ENCODE assay signal across 16 cellular contexts in genomic region chr22:20216863-20217499, GRCh38. TPM values are rescaled to one million over a fixed set of nuclear protein-coding genes. Genes with fewer than 3 reads are reported as not detected.
A peak's percentile ranks its signal among the peaks of the same experiment; 100 is the strongest.
DNase-seq lines count a peak whose midpoint lies in the region; ATAC-seq and TF ChIP-seq lines count a peak whose summit lies in the region.
"Had no signal": no experiment of that assay in that cellular context is flagged by ENCODE, and none has a peak within 500 bp of the region (broad histone marks: within the 10 kb centered on the region; RNA-seq: fewer than 3 reads in every experiment).

No MANE protein-coding gene starts in this region.

- H3K9me3 ChIP-seq in upper lobe of left lung (no peaks in the 10 kb centered on the region), breast epithelium (no peaks in the 10 kb centered on the region)
- H3K9me3 ChIP-seq: BE2C, SK-N-SH had no signal

- H3K36me3 ChIP-seq in upper lobe of left lung (no peaks in the 10 kb centered on the region), breast epithelium (no peaks in the 10 kb centered on the region)
- H3K36me3 ChIP-seq: BE2C had no signal

- no peak for TF ChIP-seq EP300 in upper lobe of left lung (IDR thresholded peaks at IDR 0.05)

- ATAC-seq in left lobe of liver (peak; percentile 10), upper lobe of left lung (ENCODE audit: low FRiP score in 2 of 2) (peak in 1 of 2 donors; percentile 4)
- ATAC-seq: CD8-positive, alpha-beta T cell had no signal

- DNase-seq in COLO668 (lab: John Stamatoyannopoulos, UW; ENCODE audit: unreplicated experiment) (peak; percentile 36), NCI-H69 (lab: John Stamatoyannopoulos, UW) (peak; percentile 38), left lobe of liver (ENCODE audit: low spot score) (no peak), upper lobe of left lung (peak; percentile 42 to 58), breast epithelium (ENCODE audit: low spot score in 2 of 2) (no peak), NCI-H1436 (lab: John Stamatoyannopoulos, UW) (no peak), NCI-H82 treated with DMSO at 0.1 percent for 48 hours (lab: John Stamatoyannopoulos, UW; ENCODE audit: unreplicated experiment) (no peak)
- DNase-seq: BE2C; CD8-positive, alpha-beta T cell; DMS79; NCI-H1436 treated with DMSO at 0.1 percent for 48 hours; NCI-H2081; NCI-H446 treated with DMSO at 0.1 percent for 48 hours; SHP77; SK-N-SH had no signal

- 74 to 85% methylated on average over 12 of the region's 12 CpGs for WGBS in upper lobe of left lung, 2 donors

- no peak overlapping the region for H3K4me3 ChIP-seq in upper lobe of left lung
- no peak overlapping the region for H3K4me3 ChIP-seq in breast epithelium

- H3K4me1 ChIP-seq in upper lobe of left lung: peaks cover 0 to 18% (median 10%) of the 10 kb centered on the region in 4 donors
- no peaks in the 10 kb centered on the region for H3K4me1 ChIP-seq in breast epithelium

- H3K27me3 ChIP-seq in upper lobe of left lung (no peaks in the 10 kb centered on the region), breast epithelium (no peaks in the 10 kb centered on the region)
- H3K27me3 ChIP-seq: BE2C had no signal

- no peak for TF ChIP-seq CTCF in upper lobe of left lung (IDR thresholded peaks at IDR 0.05)
- no peak for TF ChIP-seq CTCF in breast epithelium (IDR thresholded peaks at IDR 0.05)

- TF ChIP-seq POLR2A in upper lobe of left lung (IDR thresholded peaks at IDR 0.05) (no peak), breast epithelium (IDR thresholded peaks at IDR 0.05) (no peak)

- H3K27ac ChIP-seq in upper lobe of left lung (peak overlapping the region in 1 of 4 donors; percentile 39), breast epithelium (no peak overlapping the region)

- intact Hi-C loops in breast epithelium (cut with DNase I; ENCODE audit: low total_unique reads): no loop called here

RNA-seq across cellular contexts. Expression of gene RTN4R, which starts 51.1 kb away (rescaled TPM):
- total RNA-seq in left lobe of liver: 10.9 TPM
- total RNA-seq in upper lobe of left lung: 10 to 100 TPM in 2 of 6 donors, 1 to 10 TPM in 4; 2.6 to 13.0 (median 9.0) TPM
- 1 to 10 TPM in 2 of 3 donors, under 1 TPM in 1; 0.48 to 2.0 (median 1.9) TPM for total RNA-seq in breast epithelium
- total RNA-seq: OCI-LY7 had no signal

Comparison
In these comparisons a context has a peak if more than half of its experiments do, and no peak if none do; other contexts are left out.
1. DNase-seq: peak in COLO668 (single experiment), NCI-H69 (single experiment) and upper lobe of left lung (2 of 2); none in left lobe of liver (single experiment), breast epithelium (0 of 2), NCI-H1436 (single experiment) and NCI-H82 treated with DMSO at 0.1 percent for 48 hours (single experiment).